Comparison of ENCODE assay signal across 19 cellular contexts in genomic region chr9:129850821-129851540, GRCh38. TPM values are rescaled to one million over a fixed set of nuclear protein-coding genes. Genes with fewer than 3 reads are reported as not detected.
DNase-seq lines count a peak whose midpoint lies in the region; ATAC-seq and TF ChIP-seq lines count a peak whose summit lies in the region.
"Had no signal": no experiment of that assay in that cellular context is flagged by ENCODE, and none has a peak within 500 bp of the region (broad histone marks: within the 10 kb centered on the region; RNA-seq: fewer than 3 reads in every experiment).

No MANE protein-coding gene starts in this region.

- ATAC-seq in CD4-positive, alpha-beta T cell (ENCODE audit: poor library complexity) = no peak
- no peak for ATAC-seq in activated CD8-positive, alpha-beta T cell treated with anti-CD3 and anti-CD28 coated beads for 36 hours
- ATAC-seq: natural killer cell treated with Interleukin-12 subunit alpha and Interleukin-12 subunit beta and Interleukin-15 and Interleukin-18, amount 100 ng/mL, for 72 hours had no signal

- intact Hi-C loops in CD4-positive, alpha-beta T cell (cut with DNase I, micrococcal nuclease) = no loop called here
- intact Hi-C loops in activated CD8-positive, alpha-beta T cell treated with anti-CD3 and anti-CD28 coated beads for 36 hours (cut with micrococcal nuclease) = no loop called here
- intact Hi-C loops in sigmoid colon (cut with DNase I) = no loop called here

- POLR2A ChIA-PET in CD4-positive, alpha-beta T cell (lab: Charles Lee) = interaction anchor here (0.8 to 2.0 kb wide), 4 partner anchors 12 to 396 kb away, joined by 3 to 5 read pairs (median 3); no protein-coding TSS in a partner anchor
- POLR2A ChIA-PET in activated CD8-positive, alpha-beta T cell treated with anti-CD3 and anti-CD28 coated beads for 36 hours (lab: Charles Lee) = interaction anchor here (0.7 to 1.6 kb wide), 4 partner anchors 13 to 34 kb away, joined by 3 read pairs; no protein-coding TSS in a partner anchor

- peaks cover 0 to 28% (median 20%) of the 10 kb centered on the region in 4 donors for H3K4me1 ChIP-seq in sigmoid colon

- no peaks in the 10 kb centered on the region for H3K27me3 Mint-ChIP-seq in CD4-positive, alpha-beta T cell
- H3K27me3 Mint-ChIP-seq in activated CD8-positive, alpha-beta T cell treated with anti-CD3 and anti-CD28 coated beads for 36 hours = no peaks in the 10 kb centered on the region
- no peaks in the 10 kb centered on the region for H3K27me3 Mint-ChIP-seq in activated T-cell treated with anti-CD3 and anti-CD28 coated beads, Interleukin-2, amount 50 U/mL, for 24 hours
- H3K27me3 Mint-ChIP-seq: CD8-positive, alpha-beta memory T cell; natural killer cell treated with Interleukin-12 subunit alpha and Interleukin-12 subunit beta and Interleukin-15 and Interleukin-18, amount 100 ng/mL, for 72 hours had no signal

- CTCF ChIA-PET in CD4-positive, alpha-beta T cell (lab: Charles Lee) = interaction anchor here (0.6 to 1.4 kb wide), 2 partner anchors 12 to 33 kb away, joined by 3 to 4 read pairs; no protein-coding TSS in a partner anchor
- CTCF ChIA-PET in activated CD8-positive, alpha-beta T cell treated with anti-CD3 and anti-CD28 coated beads for 36 hours (lab: Charles Lee) = interaction anchor here (1.0 kb wide), 1 partner anchor 14 kb away, joined by 3 read pairs; no protein-coding TSS in a partner anchor

- no peak for DNase-seq in CD4-positive, alpha-beta T cell
- no peak for DNase-seq in activated CD8-positive, alpha-beta T cell treated with anti-CD3 and anti-CD28 coated beads for 36 hours
- peak; percentile 72 for DNase-seq in fibroblast of peridontal ligament (ENCODE audit: extremely low read depth)
- DNase-seq in sigmoid colon = no peak
- no peak for DNase-seq in NCI-H2081 (lab: John Stamatoyannopoulos, UW)
- no peak for DNase-seq in activated T-cell treated with anti-CD3 and anti-CD28 coated beads, Interleukin-2, amount 50 U/mL, for 24 hours
- DNase-seq in RPMI8226 = no peak
- no peak for DNase-seq in MV-4-11 (lab: John Stamatoyannopoulos, UW)
- DNase-seq: activated CD4-positive, alpha-beta T cell treated with anti-CD3 and anti-CD28 coated beads for 48 hours; activated CD8-positive, alpha-beta memory T cell treated with anti-CD3 and anti-CD28 coated beads, Interleukin-2, amount 50 U/mL, for 48 hours; activated gamma-delta T cell treated with Interleukin-2 at 50 U/mL for 16 hours; CD8-positive, alpha-beta memory T cell; foreskin melanocyte; KG1; NCI-H2029; NCI-H446; stimulated activated CD4-positive, alpha-beta T cell treated with anti-CD3 and anti-CD28 coated beads, Interleukin-4, amount 100 ng/mL, for 24 hours had no signal

- H3K27me3 ChIP-seq in CD4-positive, alpha-beta T cell (ENCODE audit: control insufficient read depth, insufficient read depth, low read length) = no peaks in the 10 kb centered on the region
- H3K27me3 ChIP-seq in sigmoid colon = no peaks in the 10 kb centered on the region

- no peak for TF ChIP-seq POLR2A in sigmoid colon (IDR thresholded peaks at IDR 0.05)

- no peak overlapping the region for H3K4me3 ChIP-seq in sigmoid colon
- H3K4me3 ChIP-seq: smooth muscle cell had no signal

- TF ChIP-seq CTCF in CD4-positive, alpha-beta T cell (IDR thresholded peaks at IDR 0.05) = no peak
- TF ChIP-seq CTCF in activated CD8-positive, alpha-beta T cell treated with anti-CD3 and anti-CD28 coated beads for 36 hours (IDR thresholded peaks at IDR 0.05) = no peak
- no peak for TF ChIP-seq CTCF in sigmoid colon (IDR thresholded peaks at IDR 0.05)

- H3K27ac Mint-ChIP-seq in CD4-positive, alpha-beta T cell = peak overlapping the region; percentile 65
- peak overlapping the region; percentile 10 for H3K27ac Mint-ChIP-seq in activated CD8-positive, alpha-beta T cell treated with anti-CD3 and anti-CD28 coated beads for 36 hours
- no peak overlapping the region for H3K27ac Mint-ChIP-seq in activated T-cell treated with anti-CD3 and anti-CD28 coated beads, Interleukin-2, amount 50 U/mL, for 24 hours

- no peaks in the 10 kb centered on the region for H3K9me3 ChIP-seq in CD4-positive, alpha-beta T cell (ENCODE audit: control insufficient read depth, low read length)
- H3K9me3 ChIP-seq in sigmoid colon = no peaks in the 10 kb centered on the region

- H3K27ac ChIP-seq in CD4-positive, alpha-beta T cell (ENCODE audit: low read depth, low read length) = no peak overlapping the region
- peak overlapping the region; percentile 60 to 80 (median 72) for H3K27ac ChIP-seq in sigmoid colon

- peaks cover 84% of the 10 kb centered on the region for H3K36me3 Mint-ChIP-seq in CD4-positive, alpha-beta T cell (ENCODE audit: low read depth)
- H3K36me3 Mint-ChIP-seq in activated CD8-positive, alpha-beta T cell treated with anti-CD3 and anti-CD28 coated beads for 36 hours (ENCODE audit: low read depth) = peaks cover 40% of the 10 kb centered on the region
- peaks cover 69% of the 10 kb centered on the region for H3K36me3 Mint-ChIP-seq in activated T-cell treated with anti-CD3 and anti-CD28 coated beads, Interleukin-2, amount 50 U/mL, for 24 hours (ENCODE audit: low read depth)

- H3K4me3 Mint-ChIP-seq in CD4-positive, alpha-beta T cell = no peak overlapping the region
- H3K4me3 Mint-ChIP-seq in activated CD8-positive, alpha-beta T cell treated with anti-CD3 and anti-CD28 coated beads for 36 hours = no peak overlapping the region
- no peak overlapping the region for H3K4me3 Mint-ChIP-seq in activated T-cell treated with anti-CD3 and anti-CD28 coated beads, Interleukin-2, amount 50 U/mL, for 24 hours
- H3K4me3 Mint-ChIP-seq: CD8-positive, alpha-beta memory T cell; natural killer cell treated with Interleukin-12 subunit alpha and Interleukin-12 subunit beta and Interleukin-15 and Interleukin-18, amount 100 ng/mL, for 72 hours had no signal

- no peak for TF ChIP-seq EP300 in sigmoid colon (IDR thresholded peaks at IDR 0.05)

- peaks cover 48% of the 10 kb centered on the region for H3K4me1 Mint-ChIP-seq in CD4-positive, alpha-beta T cell (ENCODE audit: low read depth)
- peaks cover 52% of the 10 kb centered on the region for H3K4me1 Mint-ChIP-seq in activated CD8-positive, alpha-beta T cell treated with anti-CD3 and anti-CD28 coated beads for 36 hours (ENCODE audit: low read depth)
- H3K4me1 Mint-ChIP-seq in activated T-cell treated with anti-CD3 and anti-CD28 coated beads, Interleukin-2, amount 50 U/mL, for 24 hours (ENCODE audit: low read depth) = peaks cover 54% of the 10 kb centered on the region

- peaks cover 14 to 50% (median 32%) of the 10 kb centered on the region in 4 donors for H3K36me3 ChIP-seq in sigmoid colon

- H3K9me3 Mint-ChIP-seq in CD4-positive, alpha-beta T cell = no peaks in the 10 kb centered on the region
- no peaks in the 10 kb centered on the region for H3K9me3 Mint-ChIP-seq in activated CD8-positive, alpha-beta T cell treated with anti-CD3 and anti-CD28 coated beads for 36 hours
- no peaks in the 10 kb centered on the region for H3K9me3 Mint-ChIP-seq in activated T-cell treated with anti-CD3 and anti-CD28 coated beads, Interleukin-2, amount 50 U/mL, for 24 hours
- H3K9me3 Mint-ChIP-seq: CD8-positive, alpha-beta memory T cell; natural killer cell treated with Interleukin-12 subunit alpha and Interleukin-12 subunit beta and Interleukin-15 and Interleukin-18, amount 100 ng/mL, for 72 hours had no signal

- WGBS in sigmoid colon, 2 donors = 93% methylated on average over 6 of the region's 6 CpGs

RNA-seq across cellular contexts. Expression of gene USP20, which starts 15.7 kb away (rescaled TPM):
- total RNA-seq in CD4-positive, alpha-beta T cell = 10 to 100 TPM; 80.4 to 80.9 TPM
- 10 to 100 TPM; 55.3 to 55.9 TPM for total RNA-seq in activated CD8-positive, alpha-beta T cell treated with anti-CD3 and anti-CD28 coated beads for 36 hours
- total RNA-seq in sigmoid colon = 10 to 100 TPM; 17.5 to 52.1 (median 21.8) TPM
- polyA plus RNA-seq in sigmoid colon = 10 to 100 TPM in 1 of 3 donors, 1 to 10 TPM in 2; 7.9 to 26.7 (median 9.6) TPM

RNA-seq across cellular contexts. Expression of gene C9orf78, which starts 15.9 kb away (rescaled TPM):
- total RNA-seq in CD4-positive, alpha-beta T cell = 100 to 1,000 TPM; 145 to 159 TPM
- 10 to 100 TPM; 44.5 to 51.7 TPM for total RNA-seq in activated CD8-positive, alpha-beta T cell treated with anti-CD3 and anti-CD28 coated beads for 36 hours
- 100 to 1,000 TPM in 1 of 4 donors, 10 to 100 TPM in 3; 55.7 to 172 (median 66.0) TPM for total RNA-seq in sigmoid colon
- 10 to 100 TPM; 63.1 to 84.1 (median 74.9) TPM for polyA plus RNA-seq in sigmoid colon

RNA-seq across cellular contexts. Expression of gene TOR1A, which starts 27.0 kb away (rescaled TPM):
- total RNA-seq in CD4-positive, alpha-beta T cell = 10 to 100 TPM; 12.6 to 13.9 TPM
- total RNA-seq in activated CD8-positive, alpha-beta T cell treated with anti-CD3 and anti-CD28 coated beads for 36 hours = 10 to 100 TPM; 31.9 to 32.4 TPM
- 10 to 100 TPM; 31.6 to 51.2 (median 36.1) TPM for total RNA-seq in sigmoid colon
- 10 to 100 TPM; 12.5 to 27.6 (median 13.2) TPM for polyA plus RNA-seq in sigmoid colon

RNA-seq across cellular contexts. Expression of gene TOR1B, which starts 48.0 kb away (rescaled TPM):
- 10 to 100 TPM; 13.4 to 15.1 TPM for total RNA-seq in CD4-positive, alpha-beta T cell
- 10 to 100 TPM; 18.5 to 19.8 TPM for total RNA-seq in activated CD8-positive, alpha-beta T cell treated with anti-CD3 and anti-CD28 coated beads for 36 hours
- 10 to 100 TPM; 20.2 to 22.9 (median 21.3) TPM for total RNA-seq in sigmoid colon
- 10 to 100 TPM in 2 of 3 donors, 1 to 10 TPM in 1; 7.8 to 31.3 (median 11.1) TPM for polyA plus RNA-seq in sigmoid colon
